In the genomic region with DNA sequence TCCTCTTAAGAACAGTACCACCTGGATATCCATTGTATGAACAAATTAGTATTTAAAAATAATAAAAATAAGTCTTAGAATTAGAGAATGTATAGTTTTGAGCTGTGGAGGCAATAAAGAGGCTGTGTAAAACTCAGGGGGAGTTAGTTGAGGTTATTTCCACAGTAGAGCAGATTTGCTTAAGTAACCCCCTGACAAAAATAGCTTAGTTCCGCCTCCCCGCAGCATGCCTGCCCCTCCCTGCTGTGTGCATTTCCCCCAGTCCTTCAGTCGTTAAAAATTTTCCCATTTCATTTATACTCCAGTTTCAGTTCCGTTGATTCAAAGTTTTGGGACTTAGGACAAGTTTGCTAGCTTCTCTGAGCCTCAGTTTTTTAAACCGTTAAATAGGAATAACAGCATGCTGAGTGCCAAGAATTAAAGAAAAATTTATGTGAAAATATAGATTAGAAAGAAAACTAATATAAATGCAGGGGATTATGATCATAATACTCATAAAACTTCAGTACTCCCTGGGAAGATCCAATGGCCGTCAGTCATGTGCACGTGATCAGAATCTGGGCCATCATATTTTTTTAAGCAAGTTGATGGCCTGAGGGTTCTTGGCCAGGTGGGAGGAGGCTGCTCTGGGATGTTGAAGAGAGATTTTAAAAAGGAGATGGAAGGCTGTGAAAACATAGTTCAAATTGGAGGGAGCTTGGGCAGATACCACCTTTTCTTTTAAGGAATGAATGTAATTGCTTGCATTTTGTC, we compare ENCODE assay signal across 8 cellular contexts. TPM values are rescaled to one million over a fixed set of nuclear protein-coding genes. Genes with fewer than 3 reads are reported as not detected.
DNase-seq lines count a peak whose midpoint lies in the region; ATAC-seq, FAIRE-seq and TF ChIP-seq lines count a peak whose summit lies in the region.

No MANE protein-coding gene starts in this region.

- H3K4me1 Mint-ChIP-seq in GM23338, result peaks cover 73% of the 10 kb centered on the region

- DNase-seq in GM23338 (ENCODE audit: low spot score), result peak; percentile 67
- DNase-seq in NOMO-1 treated with DMSO at 0.1 percent for 48 hours (lab: John Stamatoyannopoulos, UW; ENCODE audit: unreplicated experiment), result peak; percentile 78
- DNase-seq in erythroblast (lab: John Stamatoyannopoulos, UW), result peak; percentile 18 to 31
- DNase-seq in pons (ENCODE audit: low spot score), result peak; percentile 77
- DNase-seq in GM19238 (ENCODE audit: insufficient read length, low spot score), result no peak
- no peak for DNase-seq in ureter (ENCODE audit: low spot score)

- peak overlapping the region; percentile 72 for H3K4me3 ChIP-seq in GM23338

- peaks cover 24% of the 10 kb centered on the region for H3K79me2 ChIP-seq in GM23338 (replicated peaks; ENCODE audit: insufficient read depth)

- H4K20me1 ChIP-seq in GM23338 (replicated peaks; ENCODE audit: insufficient read depth), result no peaks in the 10 kb centered on the region

- peaks cover 34% of the 10 kb centered on the region for H3K36me3 Mint-ChIP-seq in GM23338 (ENCODE audit: low read depth)

- H3K27me3 ChIP-seq in GM23338 (ENCODE audit: insufficient read depth), result no peaks in the 10 kb centered on the region

- H3K9me3 Mint-ChIP-seq in GM23338, result peaks cover 3% of the 10 kb centered on the region; the same call in 1 of the 3 replicates

- H3K9me2 ChIP-seq in GM23338 (ENCODE audit: insufficient read depth), result no peaks in the 10 kb centered on the region

- H3K27ac ChIP-seq in GM23338 (ENCODE audit: low read depth), result peak overlapping the region; percentile 89

- no peak for TF ChIP-seq CTCF in GM23338 (conservative IDR thresholded peaks at IDR 0.05; ENCODE audit: low read depth in 2 of 2)

- no peaks in the 10 kb centered on the region; the same call in 1 of the 2 replicates for H3K36me3 ChIP-seq in GM23338 (ENCODE audit: insufficient read depth)

- peak overlapping the region; percentile 93 for H3K27ac Mint-ChIP-seq in GM23338

- no peak overlapping the region for H2AFZ ChIP-seq in GM23338

- H3K4me3 Mint-ChIP-seq in GM23338, result peak overlapping the region; percentile 59

- ATAC-seq in GM23338 (no peak), GM21360 (IDR thresholded peaks at IDR 0.05; ENCODE audit: unreplicated experiment) (no peak)

- peaks cover 2% of the 10 kb centered on the region for H3K27me3 Mint-ChIP-seq in GM23338 (ENCODE audit: insufficient read depth, low read depth, poor library complexity)

- H3K4me2 ChIP-seq in GM23338, result peak overlapping the region; percentile 90

- peaks cover 76% of the 10 kb centered on the region for H3K4me1 ChIP-seq in GM23338 (ENCODE audit: insufficient read depth)

- FAIRE-seq in G401.6 (lab: Jason Lieb, UNC), result peak; percentile 8

- no peak for TF ChIP-seq POLR2A in erythroblast (IDR thresholded peaks at IDR 0.05; ENCODE audit: low read length)

- peaks cover 10% of the 10 kb centered on the region; the same call in 1 of the 2 replicates for H3F3A ChIP-seq in GM23338 (replicated peaks; ENCODE audit: low read depth)

TF ChIP-seq in GM23338, 12 proteins besides CTCF, POLR2A, EP300 and RAD21:
- TF ChIP-seq NANOG (IDR thresholded peaks at IDR 0.05; ENCODE audit: borderline replicate concordance), result no peak
- TF ChIP-seq, protein P1, sequence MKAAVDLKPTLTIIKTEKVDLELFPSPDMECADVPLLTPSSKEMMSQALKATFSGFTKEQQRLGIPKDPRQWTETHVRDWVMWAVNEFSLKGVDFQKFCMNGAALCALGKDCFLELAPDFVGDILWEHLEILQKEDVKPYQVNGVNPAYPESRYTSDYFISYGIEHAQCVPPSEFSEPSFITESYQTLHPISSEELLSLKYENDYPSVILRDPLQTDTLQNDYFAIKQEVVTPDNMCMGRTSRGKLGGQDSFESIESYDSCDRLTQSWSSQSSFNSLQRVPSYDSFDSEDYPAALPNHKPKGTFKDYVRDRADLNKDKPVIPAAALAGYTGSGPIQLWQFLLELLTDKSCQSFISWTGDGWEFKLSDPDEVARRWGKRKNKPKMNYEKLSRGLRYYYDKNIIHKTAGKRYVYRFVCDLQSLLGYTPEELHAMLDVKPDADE (IDR thresholded peaks at IDR 0.05), result peak; percentile 83

RNA-seq across cellular contexts. Expression of a gene that starts 14.5 kb away (rescaled TPM):
- 665 and 718 TPM in 2 replicates for total RNA-seq in GM23338 (2014; rRNA removed; shearing (Covaris generic))
- polyA plus RNA-seq in GM23338 (2016; fragmentation: Nextera tagmentation; extraction: Ambion mirVana), result 168 and 181 TPM in 2 replicates
- 292 TPM for total RNA-seq in ureter

Comparison
In these comparisons a context has a peak if more than half of its experiments do, and no peak if none do; other contexts are left out.
1. DNase-seq: peak in GM23338 (single experiment), NOMO-1 treated with DMSO at 0.1 percent for 48 hours (single experiment), erythroblast (2 of 2) and pons (single experiment); none in GM19238 (single experiment) and ureter (single experiment).